In the genomic region with DNA sequence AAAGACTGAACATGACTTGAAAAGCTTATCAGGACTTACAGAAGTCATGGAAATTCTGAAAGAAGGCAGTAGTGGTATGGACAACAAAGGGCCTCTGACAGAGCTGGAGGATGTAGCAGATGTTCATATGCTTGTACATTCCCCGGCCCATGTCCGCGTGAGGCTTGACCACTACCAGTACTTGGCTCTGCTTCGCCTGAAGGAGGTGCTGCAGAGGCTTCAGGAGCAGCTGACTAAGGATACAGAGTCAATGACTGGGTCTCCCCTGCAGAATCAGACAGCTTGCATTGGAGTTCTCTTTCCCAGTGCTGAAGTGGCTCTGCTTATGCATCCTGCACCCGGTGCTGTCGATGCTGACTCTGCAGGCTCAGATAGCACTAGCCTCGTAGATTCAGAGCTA, we compare ENCODE assay signal across 1 cellular context.
TF ChIP-seq lines count a peak whose summit lies in the region.

No MANE protein-coding gene starts in this region.

TF ChIP-seq in WTC11, 78 proteins besides CTCF, POLR2A, EP300 and RAD21 (continued from another document):
- TF ChIP-seq, protein P1, sequence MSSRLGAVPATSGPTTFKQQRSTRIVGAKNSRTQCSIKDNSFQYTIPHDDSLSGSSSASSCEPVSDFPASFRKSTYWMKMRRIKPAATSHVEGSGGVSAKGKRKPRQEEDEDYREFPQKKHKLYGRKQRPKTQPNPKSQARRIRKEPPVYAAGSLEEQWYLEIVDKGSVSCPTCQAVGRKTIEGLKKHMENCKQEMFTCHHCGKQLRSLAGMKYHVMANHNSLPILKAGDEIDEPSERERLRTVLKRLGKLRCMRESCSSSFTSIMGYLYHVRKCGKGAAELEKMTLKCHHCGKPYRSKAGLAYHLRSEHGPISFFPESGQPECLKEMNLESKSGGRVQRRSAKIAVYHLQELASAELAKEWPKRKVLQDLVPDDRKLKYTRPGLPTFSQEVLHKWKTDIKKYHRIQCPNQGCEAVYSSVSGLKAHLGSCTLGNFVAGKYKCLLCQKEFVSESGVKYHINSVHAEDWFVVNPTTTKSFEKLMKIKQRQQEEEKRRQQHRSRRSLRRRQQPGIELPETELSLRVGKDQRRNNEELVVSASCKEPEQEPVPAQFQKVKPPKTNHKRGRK (CRISPR knock-in tag; IDR thresholded peaks at IDR 0.05; ENCODE audit: borderline replicate concordance): no peak
- TF ChIP-seq NFATC4 (CRISPR knock-in tag; IDR thresholded peaks at IDR 0.05) (no peak), ZNF317 (CRISPR knock-in tag; IDR thresholded peaks at IDR 0.05; ENCODE audit: borderline replicate concordance, low read depth) (no peak), ZNF416 (CRISPR knock-in tag; IDR thresholded peaks at IDR 0.05) (no peak), ETV6 (CRISPR knock-in tag; IDR thresholded peaks at IDR 0.05) (no peak), SP1 (CRISPR knock-in tag; conservative IDR thresholded peaks at IDR 0.05) (no peak), HMGA2 (CRISPR knock-in tag; IDR thresholded peaks at IDR 0.05) (no peak), SOX15 (CRISPR knock-in tag; IDR thresholded peaks at IDR 0.05) (no peak)
- TF ChIP-seq, protein P2, sequence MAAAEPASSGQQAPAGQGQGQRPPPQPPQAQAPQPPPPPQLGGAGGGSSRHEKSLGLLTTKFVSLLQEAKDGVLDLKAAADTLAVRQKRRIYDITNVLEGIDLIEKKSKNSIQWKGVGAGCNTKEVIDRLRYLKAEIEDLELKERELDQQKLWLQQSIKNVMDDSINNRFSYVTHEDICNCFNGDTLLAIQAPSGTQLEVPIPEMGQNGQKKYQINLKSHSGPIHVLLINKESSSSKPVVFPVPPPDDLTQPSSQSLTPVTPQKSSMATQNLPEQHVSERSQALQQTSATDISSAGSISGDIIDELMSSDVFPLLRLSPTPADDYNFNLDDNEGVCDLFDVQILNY (CRISPR knock-in tag; IDR thresholded peaks at IDR 0.05): no peak
- TF ChIP-seq, protein P3, sequence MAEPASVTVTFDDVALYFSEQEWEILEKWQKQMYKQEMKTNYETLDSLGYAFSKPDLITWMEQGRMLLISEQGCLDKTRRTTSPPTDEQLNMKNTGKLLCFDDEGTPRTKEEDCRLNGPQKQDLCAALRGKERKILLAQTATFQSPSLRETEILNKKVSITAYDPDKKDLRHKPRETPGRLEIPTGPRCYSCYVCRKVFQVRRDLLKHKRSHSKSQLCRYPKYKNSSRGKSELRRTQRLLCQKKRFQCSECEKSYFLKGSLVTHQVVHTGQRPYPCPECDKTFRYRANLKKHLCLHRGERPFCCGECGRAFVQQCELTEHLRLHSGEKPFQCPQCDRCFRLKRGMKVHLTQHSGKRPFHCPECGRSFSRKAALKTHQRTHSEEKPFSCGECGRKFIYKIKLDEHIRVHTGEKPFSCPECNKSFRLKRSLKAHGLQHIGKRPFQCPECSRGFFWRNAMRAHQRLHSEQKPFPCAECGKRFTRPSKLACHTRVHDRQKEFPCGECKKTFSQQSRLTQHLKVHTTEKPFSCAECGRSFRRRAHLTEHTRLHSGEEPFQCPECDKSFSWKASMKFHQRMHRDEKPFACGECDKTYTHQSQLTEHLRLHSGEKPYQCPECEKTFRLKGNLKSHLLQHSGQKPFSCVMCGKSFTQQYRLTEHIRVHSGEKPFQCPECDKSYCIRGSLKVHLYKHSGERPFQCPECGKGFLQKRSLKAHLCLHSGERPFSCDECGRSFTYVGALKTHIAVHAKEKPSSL (CRISPR knock-in tag; conservative IDR thresholded peaks at IDR 0.05): no peak
- TF ChIP-seq, protein P4, sequence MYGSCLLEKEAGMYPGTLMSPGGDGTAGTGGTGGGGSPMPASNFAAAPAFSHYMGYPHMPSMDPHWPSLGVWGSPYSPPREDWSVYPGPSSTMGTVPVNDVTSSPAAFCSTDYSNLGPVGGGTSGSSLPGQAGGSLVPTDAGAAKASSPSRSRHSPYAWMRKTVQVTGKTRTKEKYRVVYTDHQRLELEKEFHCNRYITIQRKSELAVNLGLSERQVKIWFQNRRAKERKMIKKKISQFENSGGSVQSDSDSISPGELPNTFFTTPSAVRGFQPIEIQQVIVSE (CRISPR knock-in tag; IDR thresholded peaks at IDR 0.05; ENCODE audit: borderline replicate concordance): no peak
TF ChIP-seq in WTC11: peak in this region for 0.
